ENCODE assay signal across 9 cellular contexts in genomic region chr7:87060288-87060537, GRCh38. TPM values are rescaled to one million over a fixed set of nuclear protein-coding genes. Genes with fewer than 3 reads are reported as not detected.
DNase-seq lines count a peak whose midpoint lies in the region; ATAC-seq and TF ChIP-seq lines count a peak whose summit lies in the region.
"Had no signal": no experiment of that assay in that cellular context is flagged by ENCODE, and none has a peak within 500 bp of the region (broad histone marks: within the 10 kb centered on the region; RNA-seq: fewer than 3 reads in every experiment).

No MANE protein-coding gene starts in this region.

- H3K4me2 ChIP-seq in PC-9 = peak overlapping the region; percentile 99
- peak overlapping the region; percentile 99 for H3K4me2 ChIP-seq in smooth muscle cell

- H3K4me3 ChIP-seq in PC-9 = peak overlapping the region; percentile 69; the same call in 1 of the 2 replicates
- H3K4me3 ChIP-seq in esophagus squamous epithelium = peak overlapping the region in 2 of 4 donors; percentile 62 to 81
- H3K4me3 ChIP-seq in smooth muscle cell = peak overlapping the region; percentile 74

- POLR2A ChIA-PET in PC-9 (lab: Charles Lee; ENCODE audit: unreplicated experiment) = no interaction called here

- no peaks in the 10 kb centered on the region for H3K27me3 ChIP-seq in PC-9 (ENCODE audit: insufficient read depth, low read depth)
- peaks cover 0 to 13% (median 0%) of the 10 kb centered on the region in 4 donors for H3K27me3 ChIP-seq in esophagus squamous epithelium
- H3K27me3 ChIP-seq in smooth muscle cell (ENCODE audit: low read depth) = no peaks in the 10 kb centered on the region

- no peaks in the 10 kb centered on the region for H3K9me2 ChIP-seq in PC-9 (ENCODE audit: insufficient read depth)

- H3K9ac ChIP-seq in smooth muscle cell (ENCODE audit: low read depth) = no peak overlapping the region

- TF ChIP-seq POLR2A in esophagus squamous epithelium (IDR thresholded peaks at IDR 0.05) = no peak

- no peaks in the 10 kb centered on the region for H4K20me1 ChIP-seq in PC-9 (ENCODE audit: insufficient read depth)
- H4K20me1 ChIP-seq in smooth muscle cell (ENCODE audit: low read depth) = no peaks in the 10 kb centered on the region

- DNase-seq in NCI-H748 (lab: John Stamatoyannopoulos, UW; ENCODE audit: unreplicated experiment) (peak; percentile 63), NCI-H748 treated with DMSO at 0.1 percent for 48 hours (lab: John Stamatoyannopoulos, UW) (no peak), PC-9 (no peak), esophagus squamous epithelium (lab: John Stamatoyannopoulos, UW) (no peak), smooth muscle cell (lab: John Stamatoyannopoulos, UW; ENCODE audit: unreplicated experiment) (no peak), COLO668 (lab: John Stamatoyannopoulos, UW; ENCODE audit: unreplicated experiment) (no peak)

- H3K79me2 ChIP-seq in PC-9 (ENCODE audit: low read depth) = no peaks in the 10 kb centered on the region
- H3K79me2 ChIP-seq in smooth muscle cell (ENCODE audit: low read depth) = no peaks in the 10 kb centered on the region

- H3K9me3 ChIP-seq in PC-9 (ENCODE audit: insufficient read depth, low read depth) (no peaks in the 10 kb centered on the region), esophagus squamous epithelium (no peaks in the 10 kb centered on the region), smooth muscle cell (replicated peaks; ENCODE audit: low read depth) (no peaks in the 10 kb centered on the region)

- H3F3A ChIP-seq in PC-9 (ENCODE audit: insufficient read depth, low read depth) (peaks cover 7% of the 10 kb centered on the region), smooth muscle cell (ENCODE audit: low read depth) (peaks cover 3% of the 10 kb centered on the region)

- H3K27ac ChIP-seq in PC-9 (no peak overlapping the region), esophagus squamous epithelium (peak overlapping the region in 3 of 4 donors; percentile 4 to 81 (median 78)), smooth muscle cell (ENCODE audit: low read depth) (no peak overlapping the region)
- H3K27ac ChIP-seq: epithelial cell of prostate had no signal

- WGBS in esophagus squamous epithelium, 2 donors = 42 to 60% methylated on average over 2 of the region's 2 CpGs
- 85% methylated on average over 2 of the region's 2 CpGs for WGBS in smooth muscle cell (ENCODE audit: low lambda C conversion rate)

- H3K36me3 ChIP-seq in PC-9 (ENCODE audit: low read depth) (no peaks in the 10 kb centered on the region), esophagus squamous epithelium (no peaks in the 10 kb centered on the region), smooth muscle cell (ENCODE audit: low read depth) (no peaks in the 10 kb centered on the region)

- H2AFZ ChIP-seq in PC-9 = peak overlapping the region; percentile 86
- peak overlapping the region; percentile 96 for H2AFZ ChIP-seq in smooth muscle cell (ENCODE audit: low read depth)

- TF ChIP-seq CTCF in PC-9 (conservative IDR thresholded peaks at IDR 0.05) = no peak
- TF ChIP-seq CTCF in esophagus squamous epithelium (IDR thresholded peaks at IDR 0.05) = no peak
- TF ChIP-seq CTCF in smooth muscle cell (IDR thresholded peaks at IDR 0.05; ENCODE audit: borderline replicate concordance, insufficient read depth, poor library complexity, severe bottlenecking) = no peak

- no TSS peak for BruUV-seq in PC-9 (replicated peaks; lab: Mats Ljungman, UMichigan)

- intact Hi-C loops in PC-9 (cut with micrococcal nuclease; ENCODE audit: unreplicated experiment) (loop anchor here (5.0 kb wide), 1 partner anchor 92 kb away; the partner anchor contains the start of gene DMTF1), esophagus squamous epithelium (cut with DNase I) (no loop called here)

- ATAC-seq in GM18870 (IDR thresholded peaks at IDR 0.05; ENCODE audit: unreplicated experiment) = no peak
- no peak for ATAC-seq in GM18498 (IDR thresholded peaks at IDR 0.05; ENCODE audit: unreplicated experiment)

- H3K4me1 ChIP-seq in PC-9 (replicated peaks; ENCODE audit: insufficient read depth) = peaks cover 5% of the 10 kb centered on the region; the same call in 1 of the 2 replicates
- peaks cover 6 to 18% (median 8%) of the 10 kb centered on the region in 3 donors for H3K4me1 ChIP-seq in esophagus squamous epithelium
- H3K4me1 ChIP-seq in smooth muscle cell (ENCODE audit: low read depth) = no peaks in the 10 kb centered on the region

- CTCF ChIA-PET in PC-9 (lab: Charles Lee) = no interaction called here

RNA-seq across cellular contexts. Expression of gene ELAPOR2, which starts 0.8 kb away (rescaled TPM):
- 10.1 and 11.0 TPM in 2 replicates for total RNA-seq in PC-9 (2021)
- 10 to 100 TPM in 1 of 4 donors, 1 to 10 TPM in 2, under 1 TPM in 1; 0.45 to 10.9 (median 3.3) TPM for total RNA-seq in esophagus squamous epithelium
- 27.6 and 36.4 TPM in 2 replicates for total RNA-seq in smooth muscle cell
- polyA plus RNA-seq in smooth muscle cell = 21.7 and 28.2 TPM in 2 replicates

Comparison
In these comparisons a context has a peak if more than half of its experiments do, and no peak if none do; other contexts are left out.
1. H3K27ac ChIP-seq: peak in esophagus squamous epithelium (3 of 4); none in PC-9 (single experiment) and smooth muscle cell (single experiment).